Comparison of ENCODE assay signal across 11 cellular contexts in genomic region chr14:55133416-55133815, GRCh38. TPM values are rescaled to one million over a fixed set of nuclear protein-coding genes. Genes with fewer than 3 reads are reported as not detected.
DNase-seq lines count a peak whose midpoint lies in the region; ATAC-seq and TF ChIP-seq lines count a peak whose summit lies in the region.
"Had no signal": no experiment of that assay in that cellular context is flagged by ENCODE, and none has a peak within 500 bp of the region (broad histone marks: within the 10 kb centered on the region; RNA-seq: fewer than 3 reads in every experiment).

No MANE protein-coding gene starts in this region.

- CTCF ChIA-PET in naive thymus-derived CD4-positive, alpha-beta T cell (lab: Charles Lee), result no interaction called here

- intact Hi-C loops in naive thymus-derived CD4-positive, alpha-beta T cell (cut with micrococcal nuclease), result no loop called here

- peak; percentile 45 for TF ChIP-seq CTCF in neural crest cell (conservative IDR thresholded peaks at IDR 0.05)

- ATAC-seq in naive thymus-derived CD4-positive, alpha-beta T cell, result no peak
- no peak for ATAC-seq in GM18517 (IDR thresholded peaks at IDR 0.05; ENCODE audit: unreplicated experiment)
- no peak for ATAC-seq in HG02623 (IDR thresholded peaks at IDR 0.05; ENCODE audit: unreplicated experiment)

- H3K4me3 Mint-ChIP-seq in neural crest cell, result peak overlapping the region; percentile 47
- no peak overlapping the region for H3K4me3 Mint-ChIP-seq in naive thymus-derived CD4-positive, alpha-beta T cell
- H3K4me3 Mint-ChIP-seq: nephron progenitor cell had no signal

- H3K4me1 ChIP-seq in naive thymus-derived CD4-positive, alpha-beta T cell (ENCODE audit: control insufficient read depth in 2 of 2, insufficient read depth in 2 of 2, low read length in 2 of 2), result peaks cover 0 to 5% of the 10 kb centered on the region in 2 donors

- H3K27me3 ChIP-seq in naive thymus-derived CD4-positive, alpha-beta T cell (ENCODE audit: control insufficient read depth in 2 of 2, insufficient read depth in 2 of 2, low read length in 2 of 2), result no peaks in the 10 kb centered on the region

- POLR2A ChIA-PET in naive thymus-derived CD4-positive, alpha-beta T cell (lab: Charles Lee), result no interaction called here

- peaks cover 34% of the 10 kb centered on the region for H3K27me3 Mint-ChIP-seq in neural crest cell (ENCODE audit: low read depth)
- H3K27me3 Mint-ChIP-seq in naive thymus-derived CD4-positive, alpha-beta T cell, result peaks cover 7 to 45% (median 21%) of the 10 kb centered on the region in 5 donors

- DNase-seq in CD1c-positive myeloid dendritic cell (ENCODE audit: extremely low spot score) (peak; percentile 38), LHCN-M2 (ENCODE audit: low read depth) (peak; percentile 23), cerebellum (ENCODE audit: low spot score) (peak; percentile 65), neural crest cell (ENCODE audit: low read depth, low spot score) (no peak)
- DNase-seq in NK-92 treated with Interleukin-12 subunit alpha and Interleukin-12 subunit beta, amount 100 ng/mL, for 24 hours (lab: John Stamatoyannopoulos, UW), result no peak
- no peak for DNase-seq in naive thymus-derived CD4-positive, alpha-beta T cell
- DNase-seq: activated CD4-positive, alpha-beta T cell treated with anti-CD3 and anti-CD28 coated beads for 48 hours; NCI-H510A; nephron progenitor cell had no signal

- no peak overlapping the region for H3K27ac Mint-ChIP-seq in neural crest cell (ENCODE audit: unreplicated experiment)
- no peak overlapping the region for H3K27ac Mint-ChIP-seq in naive thymus-derived CD4-positive, alpha-beta T cell
- H3K27ac Mint-ChIP-seq: nephron progenitor cell had no signal

- H3K4me3 ChIP-seq in naive thymus-derived CD4-positive, alpha-beta T cell (ENCODE audit: low read length), result no peak overlapping the region

- peaks cover 24% of the 10 kb centered on the region for H3K4me1 Mint-ChIP-seq in neural crest cell
- H3K4me1 Mint-ChIP-seq in naive thymus-derived CD4-positive, alpha-beta T cell, result peaks cover 0 to 27% (median 0%) of the 10 kb centered on the region in 7 donors

- H3K9me3 ChIP-seq in naive thymus-derived CD4-positive, alpha-beta T cell (ENCODE audit: control insufficient read depth in 2 of 3, low read length in 3 of 3), result no peaks in the 10 kb centered on the region

- peaks cover 2% of the 10 kb centered on the region for H3K36me3 Mint-ChIP-seq in neural crest cell (ENCODE audit: low read depth)
- peaks cover 0 to 18% (median 0%) of the 10 kb centered on the region in 5 donors for H3K36me3 Mint-ChIP-seq in naive thymus-derived CD4-positive, alpha-beta T cell

- H3K9me3 Mint-ChIP-seq in neural crest cell, result no peaks in the 10 kb centered on the region
- no peaks in the 10 kb centered on the region for H3K9me3 Mint-ChIP-seq in naive thymus-derived CD4-positive, alpha-beta T cell
- H3K9me3 Mint-ChIP-seq: nephron progenitor cell had no signal

- no peaks in the 10 kb centered on the region for H3K36me3 ChIP-seq in naive thymus-derived CD4-positive, alpha-beta T cell (ENCODE audit: control insufficient read depth in 2 of 3, insufficient read depth in 3 of 3, low read length in 3 of 3)

- no peak overlapping the region for H3K27ac ChIP-seq in naive thymus-derived CD4-positive, alpha-beta T cell (ENCODE audit: low read depth, low read length)

RNA-seq across cellular contexts. Expression of gene LGALS3, which starts 4.4 kb away (rescaled TPM):
- total RNA-seq in LHCN-M2 (2014; rRNA removed) (247 and 288 TPM in 2 replicates), cerebellum (8.3 TPM), neural crest cell (0.57 and 1.2 TPM in 2 replicates)
- 172 TPM for polyA plus RNA-seq in LHCN-M2 (2012)
- total RNA-seq in naive thymus-derived CD4-positive, alpha-beta T cell, result 10 to 100 TPM in 4 of 5 experiments, 1 to 10 TPM in 1; 7.5 to 71.7 (median 12.4) TPM
- under 1 TPM; 0.35 to 0.51 TPM for polyA plus RNA-seq in naive thymus-derived CD4-positive, alpha-beta T cell

RNA-seq across cellular contexts. Expression of gene DLGAP5, which starts 58.0 kb away (rescaled TPM):
- total RNA-seq in LHCN-M2 (2014; rRNA removed) (91.2 and 97.3 TPM in 2 replicates), cerebellum (12.6 TPM), neural crest cell (89.6 and 91.9 TPM in 2 replicates)
- polyA plus RNA-seq in LHCN-M2 (2012), result 16.9 TPM
- 10 to 100 TPM in 1 of 5 experiments, under 1 TPM in 1, not detected in 3; 0.49 to 46.7 TPM for total RNA-seq in naive thymus-derived CD4-positive, alpha-beta T cell
- polyA plus RNA-seq in naive thymus-derived CD4-positive, alpha-beta T cell, result not detected

Comparison
In these comparisons a context has a peak if more than half of its experiments do, and no peak if none do; other contexts are left out.
1. DNase-seq: peak in CD1c-positive myeloid dendritic cell (single experiment), LHCN-M2 (single experiment) and cerebellum (single experiment); none in neural crest cell (single experiment), NK-92 treated with Interleukin-12 subunit alpha and Interleukin-12 subunit beta, amount 100 ng/mL, for 24 hours (single experiment) and naive thymus-derived CD4-positive, alpha-beta T cell (0 of 9).